ENCODE assay signal across 8 cellular contexts in genomic region chr12:3882896-3883564, GRCh38. TPM values are rescaled to one million over a fixed set of nuclear protein-coding genes. Genes with fewer than 3 reads are reported as not detected.
A peak's percentile ranks its signal among the peaks of the same experiment; 100 is the strongest.
DNase-seq lines count a peak whose midpoint lies in the region; ATAC-seq and TF ChIP-seq lines count a peak whose summit lies in the region.

No MANE protein-coding gene starts in this region.

- H3K18ac ChIP-seq in trophoblast cell (ENCODE audit: low read length), result no peak overlapping the region

- H3F3A ChIP-seq in SK-N-SH (replicated peaks; ENCODE audit: insufficient read depth), result no peaks in the 10 kb centered on the region

- H3K79me1 ChIP-seq in trophoblast cell (ENCODE audit: low read length), result no peaks in the 10 kb centered on the region

- H3K27me3 ChIP-seq in SK-N-SH (ENCODE audit: insufficient read depth) (peaks cover 51% of the 10 kb centered on the region), trophoblast cell (ENCODE audit: insufficient read depth, low read length) (no peaks in the 10 kb centered on the region)

- H3K9me3 ChIP-seq in SK-N-SH, result no peaks in the 10 kb centered on the region
- H3K9me3 ChIP-seq in trophoblast cell (ENCODE audit: insufficient read depth, low read depth, low read length), result no peaks in the 10 kb centered on the region

- H4K20me1 ChIP-seq in SK-N-SH (ENCODE audit: insufficient read depth), result no peaks in the 10 kb centered on the region

- H4K91ac ChIP-seq in trophoblast cell (ENCODE audit: low read depth, low read length), result peak overlapping the region; percentile 37

- no peak for TF ChIP-seq CTCF in SK-N-SH (IDR thresholded peaks at IDR 0.05)
- peak; percentile 50 for TF ChIP-seq CTCF in LNCaP clone FGC (IDR thresholded peaks at IDR 0.05; ENCODE audit: control insufficient read depth, extremely low read depth, insufficient read depth)

- H2BK12ac ChIP-seq in trophoblast cell (ENCODE audit: low read length), result peak overlapping the region; percentile 49

- no peak for TF ChIP-seq EP300 in SK-N-SH (IDR thresholded peaks at IDR 0.05; ENCODE audit: borderline replicate concordance in 1 of 2, low read depth in 1 of 2, low read length in 1 of 2)

- no peak overlapping the region for H4K12ac ChIP-seq in trophoblast cell (ENCODE audit: low read depth, low read length)

- no peak overlapping the region for H2BK5ac ChIP-seq in trophoblast cell (ENCODE audit: low read depth, low read length, poor library complexity)

- 7% methylated on average over 7 of the region's 7 CpGs for WGBS in SK-N-SH (ENCODE audit: low lambda C conversion rate)
- WGBS in trophoblast cell (ENCODE audit: extremely low coverage, insufficient coverage, insufficient read length), result no CpG with 5 or more reads among the region's 7 CpGs

- peak; percentile 82 for ATAC-seq in SK-N-SH treated with all-trans-retinoic acid at 6 μM for 48 hours

- H3K36me3 ChIP-seq in SK-N-SH (replicated peaks in 1 of 2; ENCODE audit: control insufficient read depth in 1 of 2, insufficient read depth in 2 of 2, low read length in 1 of 2) (no peaks in the 10 kb centered on the region), trophoblast cell (ENCODE audit: control insufficient read depth in 1 of 2, insufficient read depth in 2 of 2, low read length in 2 of 2) (no peaks in the 10 kb centered on the region)

- no peak overlapping the region for H3K14ac ChIP-seq in trophoblast cell (ENCODE audit: low read length)

- H3K9ac ChIP-seq in SK-N-SH (no peak overlapping the region), trophoblast cell (ENCODE audit: low read length) (no peak overlapping the region)

- H3K4me2 ChIP-seq in SK-N-SH (no peak overlapping the region), trophoblast cell (ENCODE audit: low read length) (no peak overlapping the region)

- H3K9me2 ChIP-seq in SK-N-SH, result no peaks in the 10 kb centered on the region

- POLR2A ChIA-PET in SK-N-SH (lab: Yijun Ruan, JAX), result no interaction called here

- no peak overlapping the region for H2BK120ac ChIP-seq in trophoblast cell (ENCODE audit: insufficient read depth, low read length, poor library complexity)

- no peak for TF ChIP-seq RAD21 in SK-N-SH (IDR thresholded peaks at IDR 0.05; ENCODE audit: low read length)

- no peak overlapping the region for H4K8ac ChIP-seq in trophoblast cell (ENCODE audit: low read depth, low read length)

- peak overlapping the region; percentile 29 for H2AK5ac ChIP-seq in trophoblast cell (ENCODE audit: low read length)

- CTCF ChIA-PET in SK-N-SH (lab: Yijun Ruan, JAX), result interaction anchor here (0.8 to 9.6 kb wide), 4 partner anchors 10 to 395 kb away, joined by 3 to 193 read pairs (median 46); no protein-coding TSS in a partner anchor

- no peak overlapping the region for H3K4ac ChIP-seq in trophoblast cell (ENCODE audit: low read depth, low read length)

- H3K79me2 ChIP-seq in SK-N-SH (ENCODE audit: insufficient read depth) (no peaks in the 10 kb centered on the region), trophoblast cell (ENCODE audit: control insufficient read depth, insufficient read depth, low read length, poor library complexity) (no peaks in the 10 kb centered on the region)

- H3K27ac ChIP-seq in SK-N-SH (ENCODE audit: low read depth in 2 of 2, low read length in 1 of 2) (no peak overlapping the region), trophoblast cell (ENCODE audit: low read depth, low read length) (no peak overlapping the region)

- H3K4me3 ChIP-seq in SK-N-SH (ENCODE audit: low read depth in 2 of 2, low read length in 1 of 2) (no peak overlapping the region), LNCaP clone FGC (ENCODE audit: low read depth, low read length) (no peak overlapping the region), trophoblast cell (ENCODE audit: low read depth, low read length) (no peak overlapping the region)

- DNase-seq in SK-N-SH, result no peak
- DNase-seq in LNCaP clone FGC (ENCODE audit: low read depth), result no peak
- DNase-seq in dermis blood vessel endothelial cell, result peak; percentile 42
- no peak for DNase-seq in trophoblast cell
- no peak for DNase-seq in Ammon's horn (ENCODE audit: low spot score)
- no peak for DNase-seq in pons (ENCODE audit: low spot score)
- DNase-seq in GM03348 (ENCODE audit: low spot score), result no peak

- no peak overlapping the region for H3K23ac ChIP-seq in trophoblast cell (ENCODE audit: low read length)

- H2AFZ ChIP-seq in SK-N-SH (ENCODE audit: low read depth) (no peak overlapping the region), trophoblast cell (ENCODE audit: insufficient read depth, low read length, poor library complexity) (no peak overlapping the region)

- H3K4me1 ChIP-seq in SK-N-SH (ENCODE audit: control insufficient read depth in 1 of 2, insufficient read depth in 2 of 2, low read depth in 1 of 2, low read length in 1 of 2), result no peaks in the 10 kb centered on the region; a peak in 1 of 4 replicates
- peaks cover 0 to 2% of the 10 kb centered on the region in 2 experiments for H3K4me1 ChIP-seq in trophoblast cell (ENCODE audit: control insufficient read depth in 1 of 2, insufficient read depth in 2 of 2, low read length in 2 of 2)

TF ChIP-seq in SK-N-SH treated with all-trans-retinoic acid at 6 μM for 48 hours, 23 proteins besides CTCF, POLR2A, EP300 and RAD21:
- TF ChIP-seq ZNF565 (CRISPR knock-in tag; conservative IDR thresholded peaks at IDR 0.05; ENCODE audit: low read depth) (no peak), PPARA (CRISPR knock-in tag; IDR thresholded peaks at IDR 0.05; ENCODE audit: borderline replicate concordance) (no peak)
TF ChIP-seq in SK-N-SH treated with all-trans-retinoic acid at 6 μM for 48 hours: peak in this region for 0.

TF ChIP-seq in SK-N-SH, 30 proteins besides CTCF, POLR2A, EP300 and RAD21:
- TF ChIP-seq SIN3A (IDR thresholded peaks at IDR 0.05; ENCODE audit: borderline replicate concordance, low read depth, low read length), result no peak
- no peak for TF ChIP-seq MXI1 (IDR thresholded peaks at IDR 0.05; ENCODE audit: low read depth, low read length)

RNA-seq across cellular contexts. Expression of gene PARP11, which starts 9.8 kb away (rescaled TPM):
- 1.8 and 2.7 TPM in 2 replicates for polyA plus RNA-seq in SK-N-SH (2012; rRNA removed)
- polyA plus RNA-seq in SK-N-SH (2012; cell fraction: cytosol; rRNA removed), result 2.5 and 2.6 TPM in 2 replicates
- polyA plus RNA-seq in SK-N-SH (2012; cell fraction: nucleus; rRNA removed), result 1.1 and 2.1 TPM in 2 replicates
- total RNA-seq in dermis blood vessel endothelial cell, result 3.6 and 5.7 TPM in 2 replicates
- polyA plus RNA-seq in trophoblast cell (2013), result 5.7 and 7.8 TPM in 2 replicates
